In genomic region chr2:191479680-191480023, GRCh38 we compare ENCODE assay signal across 12 cellular contexts.
DNase-seq lines count a peak whose midpoint lies in the region; ATAC-seq and TF ChIP-seq lines count a peak whose summit lies in the region.
"Had no signal": no experiment of that assay in that cellular context is flagged by ENCODE, and none has a peak within 500 bp of the region (broad histone marks: within the 10 kb centered on the region; RNA-seq: fewer than 3 reads in every experiment).

No MANE protein-coding gene starts in this region.

- H3K9me3 ChIP-seq in Peyer's patch, result peaks cover 0 to 6% (median 0%) of the 10 kb centered on the region in 4 donors

- H3K27ac ChIP-seq in Peyer's patch, result no peak overlapping the region

- H3K9me3 Mint-ChIP-seq in naive B cell, result peaks cover 15 to 42% (median 25%) of the 10 kb centered on the region in 7 donors
- peaks cover 35% of the 10 kb centered on the region for H3K9me3 Mint-ChIP-seq in osteocyte (ENCODE audit: unreplicated experiment)

- H3K27me3 ChIP-seq in Peyer's patch, result no peaks in the 10 kb centered on the region

- no peak for TF ChIP-seq POLR2A in Peyer's patch (IDR thresholded peaks at IDR 0.05)

- TF ChIP-seq CTCF in GM13977 (IDR thresholded peaks at IDR 0.05; ENCODE audit: extremely low read depth, insufficient read depth, missing control alignments) (no peak), osteocyte (IDR thresholded peaks at IDR 0.05) (no peak), Peyer's patch (IDR thresholded peaks at IDR 0.05) (no peak)

- H3K36me3 Mint-ChIP-seq in naive B cell, result peaks cover 4 to 20% of the 10 kb centered on the region in 2 donors
- H3K36me3 Mint-ChIP-seq in osteocyte (ENCODE audit: unreplicated experiment), result peaks cover 9% of the 10 kb centered on the region

- H3K4me3 Mint-ChIP-seq in naive B cell (no peak overlapping the region), osteocyte (ENCODE audit: unreplicated experiment) (no peak overlapping the region)
- H3K4me3 Mint-ChIP-seq: CD4-positive, alpha-beta T cell; mesothelial cell of epicardium had no signal

- H3K27ac Mint-ChIP-seq in naive B cell, result no peak overlapping the region
- H3K27ac Mint-ChIP-seq in osteocyte (ENCODE audit: unreplicated experiment), result no peak overlapping the region
- H3K27ac Mint-ChIP-seq: CD4-positive, alpha-beta T cell; mesothelial cell of epicardium had no signal

- no peak overlapping the region for H3K4me3 ChIP-seq in Peyer's patch

- peak; percentile 29 for DNase-seq in GM13977 (ENCODE audit: low spot score)
- DNase-seq in naive B cell, result no peak
- DNase-seq in mesenteric fat pad (ENCODE audit: low spot score), result no peak
- no peak for DNase-seq in osteocyte (ENCODE audit: extremely low spot score, unreplicated experiment)
- DNase-seq in foreskin melanocyte, result no peak
- DNase-seq in Peyer's patch, result no peak
- DNase-seq: anterior cingulate cortex; CD4-positive, alpha-beta T cell; T-helper 9 cell had no signal

- peaks cover 0 to 3% (median 0%) of the 10 kb centered on the region in 3 donors for H3K4me1 Mint-ChIP-seq in naive B cell
- peaks cover 5% of the 10 kb centered on the region for H3K4me1 Mint-ChIP-seq in osteocyte (ENCODE audit: unreplicated experiment)

- ATAC-seq in GM19463 (IDR thresholded peaks at IDR 0.05; ENCODE audit: unreplicated experiment) (peak; percentile 97), HG03558 (IDR thresholded peaks at IDR 0.05; ENCODE audit: extremely low read depth, unreplicated experiment) (peak; percentile 73), naive B cell (ENCODE audit: low read depth in 2 of 2) (peak; percentile 49 to 53)

- in situ Hi-C loops in GM13977 (cut with MboI; ENCODE audit: low pct_unique_long_range_greater_than_20kb, low sequenced_read_pairs, unreplicated experiment), result no loop called here

- peaks cover 9 to 15% (median 15%) of the 10 kb centered on the region in 3 donors for H3K27me3 Mint-ChIP-seq in naive B cell
- H3K27me3 Mint-ChIP-seq in osteocyte (ENCODE audit: unreplicated experiment), result no peaks in the 10 kb centered on the region

- H3K36me3 ChIP-seq in Peyer's patch, result no peaks in the 10 kb centered on the region

- H3K4me1 ChIP-seq in Peyer's patch, result no peaks in the 10 kb centered on the region
